In the genomic region with DNA sequence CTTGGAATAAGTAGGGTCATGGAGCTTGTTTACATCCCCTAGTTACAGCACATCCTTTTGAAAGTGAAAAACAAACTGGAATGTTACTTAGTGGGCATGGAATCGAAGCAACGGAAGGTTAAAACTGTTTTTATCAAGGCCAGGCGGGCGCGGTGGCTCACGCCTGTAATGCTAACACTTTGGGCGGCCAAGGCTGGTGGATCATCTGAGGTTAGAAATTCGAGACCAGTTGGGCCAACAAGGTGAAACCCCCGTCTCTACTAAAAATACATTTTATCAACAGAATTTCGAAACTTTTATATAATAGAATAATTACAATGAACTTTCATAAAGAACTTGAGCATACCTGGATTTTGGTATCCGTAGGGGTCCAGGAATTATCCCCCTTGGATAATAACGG, we compare ENCODE assay signal across 1 cellular context.
TF ChIP-seq lines count a peak whose summit lies in the region.

No MANE protein-coding gene starts in this region.

TF ChIP-seq in endothelial cell of umbilical vein, 7 proteins besides CTCF, POLR2A, EP300 and RAD21:
- TF ChIP-seq JUN (IDR thresholded peaks at IDR 0.05; ENCODE audit: borderline replicate concordance, insufficient read depth, insufficient read length, low read depth) (no peak), EZH2 (IDR thresholded peaks at IDR 0.05; ENCODE audit: borderline replicate concordance, low read depth, low read length, severe bottlenecking) (no peak), FOS (IDR thresholded peaks at IDR 0.05; ENCODE audit: borderline replicate concordance, insufficient read depth, low read length) (no peak), GATA2 (IDR thresholded peaks at IDR 0.05; ENCODE audit: insufficient read depth, insufficient read length, low read depth, low read length) (no peak), MYC (IDR thresholded peaks at IDR 0.05; ENCODE audit: low read depth, low read length) (no peak), POLR2AphosphoS5 (IDR thresholded peaks at IDR 0.05; ENCODE audit: insufficient read depth, low read depth, low read length) (no peak)
- TF ChIP-seq, protein P1, sequence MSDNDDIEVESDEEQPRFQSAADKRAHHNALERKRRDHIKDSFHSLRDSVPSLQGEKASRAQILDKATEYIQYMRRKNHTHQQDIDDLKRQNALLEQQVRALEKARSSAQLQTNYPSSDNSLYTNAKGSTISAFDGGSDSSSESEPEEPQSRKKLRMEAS (IDR thresholded peaks at IDR 0.05; ENCODE audit: insufficient read depth, insufficient read length): no peak
